In the genomic region with DNA sequence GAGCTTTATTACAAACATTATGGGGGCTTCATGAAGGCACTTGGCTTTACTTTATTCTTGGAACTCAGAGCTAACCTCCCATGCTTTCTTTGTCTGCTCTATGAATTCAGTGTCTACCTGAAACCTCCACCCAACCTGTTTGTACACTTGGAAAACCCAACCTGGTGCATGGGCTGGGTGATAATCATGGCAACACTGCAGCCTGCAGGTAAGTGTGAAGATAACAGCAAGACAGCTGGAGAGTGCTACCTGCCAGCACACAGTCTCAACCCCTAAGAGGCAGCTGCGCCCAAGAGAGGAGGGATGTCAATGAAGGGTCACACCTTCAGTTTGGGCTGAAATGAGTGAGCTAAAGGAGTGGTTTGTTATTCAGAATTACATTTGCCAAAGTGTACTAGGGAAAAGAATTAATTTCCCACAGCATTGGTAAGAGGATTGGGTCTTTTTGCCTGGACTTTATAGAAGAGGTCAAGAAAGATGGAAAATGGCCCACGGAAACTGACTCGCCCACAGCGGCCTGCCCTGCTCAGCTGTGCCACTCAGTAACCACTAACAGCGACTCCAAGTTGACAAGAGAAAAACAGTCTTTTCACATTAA, we compare ENCODE assay signal across 2 cellular contexts.
TF ChIP-seq lines count a peak whose summit lies in the region.

No MANE protein-coding gene starts in this region.

TF ChIP-seq in K562, 482 proteins besides CTCF, POLR2A, EP300 and RAD21:
- TF ChIP-seq ZNF175 (CRISPR knock-in tag; IDR thresholded peaks at IDR 0.05; ENCODE audit: low read depth) (no peak), NFRKB (IDR thresholded peaks at IDR 0.05; ENCODE audit: low read depth) (no peak), POLR3G (IDR thresholded peaks at IDR 0.05; ENCODE audit: extremely low read depth, insufficient read length, insufficient replicate concordance) (no peak), MEF2D (tag; conservative IDR thresholded peaks at IDR 0.05; ENCODE audit: low read depth) (no peak), CEBPZ (IDR thresholded peaks at IDR 0.05; ENCODE audit: borderline replicate concordance, low read depth, low read length) (no peak), ZBED1 (IDR thresholded peaks at IDR 0.05) (no peak), PML (IDR thresholded peaks at IDR 0.05; ENCODE audit: low read length) (no peak)
- TF ChIP-seq, protein P1, sequence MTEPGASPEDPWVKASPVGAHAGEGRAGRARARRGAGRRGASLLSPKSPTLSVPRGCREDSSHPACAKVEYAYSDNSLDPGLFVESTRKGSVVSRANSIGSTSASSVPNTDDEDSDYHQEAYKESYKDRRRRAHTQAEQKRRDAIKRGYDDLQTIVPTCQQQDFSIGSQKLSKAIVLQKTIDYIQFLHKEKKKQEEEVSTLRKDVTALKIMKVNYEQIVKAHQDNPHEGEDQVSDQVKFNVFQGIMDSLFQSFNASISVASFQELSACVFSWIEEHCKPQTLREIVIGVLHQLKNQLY (CRISPR knock-in tag; conservative IDR thresholded peaks at IDR 0.05): no peak
- TF ChIP-seq, protein P2, sequence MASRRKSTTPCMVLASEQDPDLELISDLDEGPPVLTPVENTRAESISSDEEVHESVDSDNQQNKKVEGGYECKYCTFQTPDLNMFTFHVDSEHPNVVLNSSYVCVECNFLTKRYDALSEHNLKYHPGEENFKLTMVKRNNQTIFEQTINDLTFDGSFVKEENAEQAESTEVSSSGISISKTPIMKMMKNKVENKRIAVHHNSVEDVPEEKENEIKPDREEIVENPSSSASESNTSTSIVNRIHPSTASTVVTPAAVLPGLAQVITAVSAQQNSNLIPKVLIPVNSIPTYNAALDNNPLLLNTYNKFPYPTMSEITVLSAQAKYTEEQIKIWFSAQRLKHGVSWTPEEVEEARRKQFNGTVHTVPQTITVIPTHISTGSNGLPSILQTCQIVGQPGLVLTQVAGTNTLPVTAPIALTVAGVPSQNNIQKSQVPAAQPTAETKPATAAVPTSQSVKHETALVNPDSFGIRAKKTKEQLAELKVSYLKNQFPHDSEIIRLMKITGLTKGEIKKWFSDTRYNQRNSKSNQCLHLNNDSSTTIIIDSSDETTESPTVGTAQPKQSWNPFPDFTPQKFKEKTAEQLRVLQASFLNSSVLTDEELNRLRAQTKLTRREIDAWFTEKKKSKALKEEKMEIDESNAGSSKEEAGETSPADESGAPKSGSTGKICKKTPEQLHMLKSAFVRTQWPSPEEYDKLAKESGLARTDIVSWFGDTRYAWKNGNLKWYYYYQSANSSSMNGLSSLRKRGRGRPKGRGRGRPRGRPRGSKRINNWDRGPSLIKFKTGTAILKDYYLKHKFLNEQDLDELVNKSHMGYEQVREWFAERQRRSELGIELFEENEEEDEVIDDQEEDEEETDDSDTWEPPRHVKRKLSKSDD (conservative IDR thresholded peaks at IDR 0.05; ENCODE audit: low read length): no peak
- TF ChIP-seq, protein P3, sequence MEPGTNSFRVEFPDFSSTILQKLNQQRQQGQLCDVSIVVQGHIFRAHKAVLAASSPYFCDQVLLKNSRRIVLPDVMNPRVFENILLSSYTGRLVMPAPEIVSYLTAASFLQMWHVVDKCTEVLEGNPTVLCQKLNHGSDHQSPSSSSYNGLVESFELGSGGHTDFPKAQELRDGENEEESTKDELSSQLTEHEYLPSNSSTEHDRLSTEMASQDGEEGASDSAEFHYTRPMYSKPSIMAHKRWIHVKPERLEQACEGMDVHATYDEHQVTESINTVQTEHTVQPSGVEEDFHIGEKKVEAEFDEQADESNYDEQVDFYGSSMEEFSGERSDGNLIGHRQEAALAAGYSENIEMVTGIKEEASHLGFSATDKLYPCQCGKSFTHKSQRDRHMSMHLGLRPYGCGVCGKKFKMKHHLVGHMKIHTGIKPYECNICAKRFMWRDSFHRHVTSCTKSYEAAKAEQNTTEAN (CRISPR knock-in tag; IDR thresholded peaks at IDR 0.05): no peak

TF ChIP-seq in HepG2, 621 proteins besides CTCF, POLR2A, EP300 and RAD21 (continues in another document):
- TF ChIP-seq ZFYVE20 (CRISPR knock-in tag; IDR thresholded peaks at IDR 0.05; ENCODE audit: borderline replicate concordance, low read depth) (no peak), AKAP8 (CRISPR knock-in tag; IDR thresholded peaks at IDR 0.05) (no peak), NR3C1 (CRISPR knock-in tag; IDR thresholded peaks at IDR 0.05) (no peak), ZNF274 (CRISPR knock-in tag; IDR thresholded peaks at IDR 0.05) (no peak), SMARCE1 (IDR thresholded peaks at IDR 0.05; ENCODE audit: borderline replicate concordance) (no peak), HOXA5 (CRISPR knock-in tag; IDR thresholded peaks at IDR 0.05) (no peak), SOX13 (IDR thresholded peaks at IDR 0.05) (no peak), SOX13 (CRISPR knock-in tag; conservative IDR thresholded peaks at IDR 0.05 in 1 of 2, IDR thresholded peaks at IDR 0.05 in 1 of 2) (peak in 1 of 2 experiments; percentile 46; a peak in 2 of 4 replicates), SPEN (CRISPR knock-in tag; IDR thresholded peaks at IDR 0.05; ENCODE audit: low read depth) (peak; percentile 28; the same call in 1 of the 2 replicates), PATZ1 (CRISPR knock-in tag; IDR thresholded peaks at IDR 0.05) (peak; percentile 50; the same call in 1 of the 2 replicates), KMT2A (CRISPR knock-in tag; IDR thresholded peaks at IDR 0.05) (0 out of 2 replicates have a peak, but pooled peaks have one; percentile 31), GATAD1 (CRISPR knock-in tag; IDR thresholded peaks at IDR 0.05) (no peak), HDAC1 (CRISPR knock-in tag; IDR thresholded peaks at IDR 0.05) (no peak), KLF11 (CRISPR knock-in tag; IDR thresholded peaks at IDR 0.05) (no peak), ZBED4 (CRISPR knock-in tag; IDR thresholded peaks at IDR 0.05; ENCODE audit: borderline replicate concordance) (no peak), IKZF1 (IDR thresholded peaks at IDR 0.05) (no peak), GPN1 (CRISPR knock-in tag; IDR thresholded peaks at IDR 0.05; ENCODE audit: borderline replicate concordance) (0 out of 2 replicates have a peak, but pooled peaks have one; percentile 22), GATAD2A (CRISPR knock-in tag; IDR thresholded peaks at IDR 0.05) (peak; percentile 77), ZNF570 (CRISPR knock-in tag; IDR thresholded peaks at IDR 0.05; ENCODE audit: borderline replicate concordance) (no peak), ZNF547 (CRISPR knock-in tag; IDR thresholded peaks at IDR 0.05) (no peak), ZNF746 (CRISPR knock-in tag; IDR thresholded peaks at IDR 0.05) (no peak)
- TF ChIP-seq, protein P4, sequence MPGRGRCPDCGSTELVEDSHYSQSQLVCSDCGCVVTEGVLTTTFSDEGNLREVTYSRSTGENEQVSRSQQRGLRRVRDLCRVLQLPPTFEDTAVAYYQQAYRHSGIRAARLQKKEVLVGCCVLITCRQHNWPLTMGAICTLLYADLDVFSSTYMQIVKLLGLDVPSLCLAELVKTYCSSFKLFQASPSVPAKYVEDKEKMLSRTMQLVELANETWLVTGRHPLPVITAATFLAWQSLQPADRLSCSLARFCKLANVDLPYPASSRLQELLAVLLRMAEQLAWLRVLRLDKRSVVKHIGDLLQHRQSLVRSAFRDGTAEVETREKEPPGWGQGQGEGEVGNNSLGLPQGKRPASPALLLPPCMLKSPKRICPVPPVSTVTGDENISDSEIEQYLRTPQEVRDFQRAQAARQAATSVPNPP (CRISPR knock-in tag; IDR thresholded peaks at IDR 0.05): no peak
- TF ChIP-seq, protein P5, sequence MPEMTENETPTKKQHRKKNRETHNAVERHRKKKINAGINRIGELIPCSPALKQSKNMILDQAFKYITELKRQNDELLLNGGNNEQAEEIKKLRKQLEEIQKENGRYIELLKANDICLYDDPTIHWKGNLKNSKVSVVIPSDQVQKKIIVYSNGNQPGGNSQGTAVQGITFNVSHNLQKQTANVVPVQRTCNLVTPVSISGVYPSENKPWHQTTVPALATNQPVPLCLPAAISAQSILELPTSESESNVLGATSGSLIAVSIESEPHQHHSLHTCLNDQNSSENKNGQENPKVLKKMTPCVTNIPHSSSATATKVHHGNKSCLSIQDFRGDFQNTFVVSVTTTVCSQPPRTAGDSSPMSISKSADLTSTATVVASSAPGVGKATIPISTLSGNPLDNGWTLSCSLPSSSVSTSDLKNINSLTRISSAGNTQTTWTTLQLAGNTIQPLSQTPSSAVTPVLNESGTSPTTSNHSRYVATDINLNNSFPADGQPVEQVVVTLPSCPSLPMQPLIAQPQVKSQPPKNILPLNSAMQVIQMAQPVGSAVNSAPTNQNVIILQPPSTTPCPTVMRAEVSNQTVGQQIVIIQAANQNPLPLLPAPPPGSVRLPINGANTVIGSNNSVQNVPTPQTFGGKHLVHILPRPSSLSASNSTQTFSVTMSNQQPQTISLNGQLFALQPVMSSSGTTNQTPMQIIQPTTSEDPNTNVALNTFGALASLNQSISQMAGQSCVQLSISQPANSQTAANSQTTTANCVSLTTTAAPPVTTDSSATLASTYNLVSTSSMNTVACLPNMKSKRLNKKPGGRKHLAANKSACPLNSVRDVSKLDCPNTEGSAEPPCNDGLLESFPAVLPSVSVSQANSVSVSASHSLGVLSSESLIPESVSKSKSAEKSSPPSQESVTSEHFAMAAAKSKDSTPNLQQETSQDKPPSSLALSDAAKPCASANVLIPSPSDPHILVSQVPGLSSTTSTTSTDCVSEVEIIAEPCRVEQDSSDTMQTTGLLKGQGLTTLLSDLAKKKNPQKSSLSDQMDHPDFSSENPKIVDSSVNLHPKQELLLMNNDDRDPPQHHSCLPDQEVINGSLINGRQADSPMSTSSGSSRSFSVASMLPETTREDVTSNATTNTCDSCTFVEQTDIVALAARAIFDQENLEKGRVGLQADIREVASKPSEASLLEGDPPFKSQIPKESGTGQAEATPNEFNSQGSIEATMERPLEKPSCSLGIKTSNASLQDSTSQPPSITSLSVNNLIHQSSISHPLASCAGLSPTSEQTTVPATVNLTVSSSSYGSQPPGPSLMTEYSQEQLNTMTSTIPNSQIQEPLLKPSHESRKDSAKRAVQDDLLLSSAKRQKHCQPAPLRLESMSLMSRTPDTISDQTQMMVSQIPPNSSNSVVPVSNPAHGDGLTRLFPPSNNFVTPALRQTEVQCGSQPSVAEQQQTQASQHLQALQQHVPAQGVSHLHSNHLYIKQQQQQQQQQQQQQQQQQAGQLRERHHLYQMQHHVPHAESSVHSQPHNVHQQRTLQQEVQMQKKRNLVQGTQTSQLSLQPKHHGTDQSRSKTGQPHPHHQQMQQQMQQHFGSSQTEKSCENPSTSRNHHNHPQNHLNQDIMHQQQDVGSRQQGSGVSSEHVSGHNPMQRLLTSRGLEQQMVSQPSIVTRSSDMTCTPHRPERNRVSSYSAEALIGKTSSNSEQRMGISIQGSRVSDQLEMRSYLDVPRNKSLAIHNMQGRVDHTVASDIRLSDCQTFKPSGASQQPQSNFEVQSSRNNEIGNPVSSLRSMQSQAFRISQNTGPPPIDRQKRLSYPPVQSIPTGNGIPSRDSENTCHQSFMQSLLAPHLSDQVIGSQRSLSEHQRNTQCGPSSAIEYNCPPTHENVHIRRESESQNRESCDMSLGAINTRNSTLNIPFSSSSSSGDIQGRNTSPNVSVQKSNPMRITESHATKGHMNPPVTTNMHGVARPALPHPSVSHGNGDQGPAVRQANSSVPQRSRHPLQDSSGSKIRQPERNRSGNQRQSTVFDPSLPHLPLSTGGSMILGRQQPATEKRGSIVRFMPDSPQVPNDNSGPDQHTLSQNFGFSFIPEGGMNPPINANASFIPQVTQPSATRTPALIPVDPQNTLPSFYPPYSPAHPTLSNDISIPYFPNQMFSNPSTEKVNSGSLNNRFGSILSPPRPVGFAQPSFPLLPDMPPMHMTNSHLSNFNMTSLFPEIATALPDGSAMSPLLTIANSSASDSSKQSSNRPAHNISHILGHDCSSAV (CRISPR knock-in tag; IDR thresholded peaks at IDR 0.05; ENCODE audit: borderline replicate concordance): no peak
